In the genomic region with DNA sequence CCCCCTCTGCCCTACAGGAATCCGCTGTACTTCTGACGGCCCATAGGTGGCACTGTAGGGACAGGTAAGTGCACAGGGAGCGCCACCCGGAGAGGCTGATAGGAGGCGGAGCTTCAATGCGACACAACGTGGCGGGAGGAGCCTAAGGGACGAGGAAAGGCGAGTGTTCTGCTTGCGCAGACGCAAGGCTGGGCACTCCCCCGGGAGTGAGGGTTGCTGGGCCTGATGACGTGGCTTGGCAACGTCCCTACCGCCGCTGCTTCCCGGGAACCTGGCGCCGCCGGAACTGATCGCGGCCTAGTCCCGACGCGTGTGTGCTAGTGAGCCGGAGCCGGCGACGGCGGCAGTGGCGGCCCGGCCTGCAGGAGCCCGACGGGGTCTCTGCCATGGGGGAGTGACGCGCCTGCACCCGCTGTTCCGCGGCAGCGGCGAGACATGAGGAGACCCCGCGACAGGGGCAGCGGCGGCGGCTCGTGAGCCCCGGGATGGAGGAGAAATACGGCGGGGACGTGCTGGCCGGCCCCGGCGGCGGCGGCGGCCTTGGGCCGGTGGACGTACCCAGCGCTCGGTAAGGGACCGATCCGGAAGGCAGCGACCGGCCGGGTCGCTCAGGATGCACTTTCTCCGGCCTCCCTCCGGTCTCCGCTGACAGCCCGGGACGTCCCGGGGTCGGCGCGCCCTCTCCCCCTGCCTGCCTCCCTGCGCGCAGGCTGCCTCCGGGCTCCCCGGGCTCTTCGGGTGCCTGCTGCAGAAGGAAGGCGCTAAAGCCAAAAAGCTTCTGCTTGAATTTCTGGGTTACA, we compare ENCODE assay signal across 1 cellular context.
A peak's percentile ranks its signal among the peaks of the same experiment; 100 is the strongest.
TF ChIP-seq lines count a peak whose summit lies in the region.

A gene (plus strand): TSS at position 244 of the 800 bp plus-strand sequence. CDS start 242 bp downstream, at position 486.

TF ChIP-seq in GM12878, 131 proteins besides CTCF, POLR2A, EP300 and RAD21 (continued from another document and continues in another):
- TF ChIP-seq, protein P1, sequence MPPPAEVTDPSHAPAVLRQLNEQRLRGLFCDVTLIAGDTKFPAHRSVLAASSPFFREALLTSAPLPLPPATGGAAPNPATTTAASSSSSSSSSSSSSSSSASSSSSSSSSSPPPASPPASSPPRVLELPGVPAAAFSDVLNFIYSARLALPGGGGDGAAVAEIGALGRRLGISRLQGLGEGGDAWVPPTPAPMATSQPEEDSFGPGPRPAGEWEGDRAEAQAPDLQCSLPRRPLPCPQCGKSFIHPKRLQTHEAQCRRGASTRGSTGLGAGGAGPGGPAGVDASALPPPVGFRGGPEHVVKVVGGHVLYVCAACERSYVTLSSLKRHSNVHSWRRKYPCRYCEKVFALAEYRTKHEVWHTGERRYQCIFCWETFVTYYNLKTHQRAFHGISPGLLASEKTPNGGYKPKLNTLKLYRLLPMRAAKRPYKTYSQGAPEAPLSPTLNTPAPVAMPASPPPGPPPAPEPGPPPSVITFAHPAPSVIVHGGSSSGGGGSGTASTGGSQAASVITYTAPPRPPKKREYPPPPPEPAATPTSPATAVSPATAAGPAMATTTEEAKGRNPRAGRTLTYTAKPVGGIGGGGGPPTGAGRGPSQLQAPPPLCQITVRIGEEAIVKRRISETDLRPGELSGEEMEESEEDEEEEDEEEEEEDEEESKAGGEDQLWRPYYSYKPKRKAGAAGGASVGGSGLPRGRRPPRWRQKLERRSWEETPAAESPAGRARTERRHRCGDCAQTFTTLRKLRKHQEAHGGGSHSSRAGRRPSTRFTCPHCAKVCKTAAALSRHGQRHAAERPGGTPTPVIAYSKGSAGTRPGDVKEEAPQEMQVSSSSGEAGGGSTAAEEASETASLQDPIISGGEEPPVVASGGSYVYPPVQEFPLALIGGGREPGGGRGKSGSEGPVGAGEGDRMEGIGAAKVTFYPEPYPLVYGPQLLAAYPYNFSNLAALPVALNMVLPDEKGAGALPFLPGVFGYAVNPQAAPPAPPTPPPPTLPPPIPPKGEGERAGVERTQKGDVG (CRISPR knock-in tag; IDR thresholded peaks at IDR 0.05) = no peak
- TF ChIP-seq ZBED1 (IDR thresholded peaks at IDR 0.05; ENCODE audit: borderline replicate concordance) = no peak
- no peak for TF ChIP-seq ESRRA (IDR thresholded peaks at IDR 0.05; ENCODE audit: low read length)
- no peak for TF ChIP-seq SUPT20H (IDR thresholded peaks at IDR 0.05; ENCODE audit: borderline replicate concordance, control insufficient read depth, low read depth, low read length)
- TF ChIP-seq BHLHE40 (IDR thresholded peaks at IDR 0.05; ENCODE audit: borderline replicate concordance in 1 of 2, low read depth in 2 of 2, low read length in 1 of 2) = peak; percentile 44 to 72; a peak in 3 of 4 replicates
- no peak; the same call in 1 of the 2 replicates for TF ChIP-seq CBFB (IDR thresholded peaks at IDR 0.05; ENCODE audit: low read depth)
- TF ChIP-seq HCFC1 (IDR thresholded peaks at IDR 0.05; ENCODE audit: low read length) = peak; percentile 27; the same call in 1 of the 2 replicates
- TF ChIP-seq RELA (IDR thresholded peaks at IDR 0.05; ENCODE audit: borderline replicate concordance, partially characterized antibody) = peak; percentile 29
- TF ChIP-seq TAF1 (IDR thresholded peaks at IDR 0.05; ENCODE audit: borderline replicate concordance, low read depth, low read length) = peak; percentile 73; the same call in 1 of the 2 replicates
- TF ChIP-seq, protein P2, sequence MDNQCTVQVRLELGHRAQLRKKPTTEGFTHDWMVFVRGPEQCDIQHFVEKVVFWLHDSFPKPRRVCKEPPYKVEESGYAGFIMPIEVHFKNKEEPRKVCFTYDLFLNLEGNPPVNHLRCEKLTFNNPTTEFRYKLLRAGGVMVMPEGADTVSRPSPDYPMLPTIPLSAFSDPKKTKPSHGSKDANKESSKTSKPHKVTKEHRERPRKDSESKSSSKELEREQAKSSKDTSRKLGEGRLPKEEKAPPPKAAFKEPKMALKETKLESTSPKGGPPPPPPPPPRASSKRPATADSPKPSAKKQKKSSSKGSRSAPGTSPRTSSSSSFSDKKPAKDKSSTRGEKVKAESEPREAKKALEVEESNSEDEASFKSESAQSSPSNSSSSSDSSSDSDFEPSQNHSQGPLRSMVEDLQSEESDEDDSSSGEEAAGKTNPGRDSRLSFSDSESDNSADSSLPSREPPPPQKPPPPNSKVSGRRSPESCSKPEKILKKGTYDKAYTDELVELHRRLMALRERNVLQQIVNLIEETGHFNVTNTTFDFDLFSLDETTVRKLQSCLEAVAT (IDR thresholded peaks at IDR 0.05) = no peak
- TF ChIP-seq TCF7 (IDR thresholded peaks at IDR 0.05; ENCODE audit: borderline replicate concordance) = no peak
- TF ChIP-seq KLF5 (IDR thresholded peaks at IDR 0.05; ENCODE audit: partially characterized antibody) = no peak
- TF ChIP-seq, protein P3, sequence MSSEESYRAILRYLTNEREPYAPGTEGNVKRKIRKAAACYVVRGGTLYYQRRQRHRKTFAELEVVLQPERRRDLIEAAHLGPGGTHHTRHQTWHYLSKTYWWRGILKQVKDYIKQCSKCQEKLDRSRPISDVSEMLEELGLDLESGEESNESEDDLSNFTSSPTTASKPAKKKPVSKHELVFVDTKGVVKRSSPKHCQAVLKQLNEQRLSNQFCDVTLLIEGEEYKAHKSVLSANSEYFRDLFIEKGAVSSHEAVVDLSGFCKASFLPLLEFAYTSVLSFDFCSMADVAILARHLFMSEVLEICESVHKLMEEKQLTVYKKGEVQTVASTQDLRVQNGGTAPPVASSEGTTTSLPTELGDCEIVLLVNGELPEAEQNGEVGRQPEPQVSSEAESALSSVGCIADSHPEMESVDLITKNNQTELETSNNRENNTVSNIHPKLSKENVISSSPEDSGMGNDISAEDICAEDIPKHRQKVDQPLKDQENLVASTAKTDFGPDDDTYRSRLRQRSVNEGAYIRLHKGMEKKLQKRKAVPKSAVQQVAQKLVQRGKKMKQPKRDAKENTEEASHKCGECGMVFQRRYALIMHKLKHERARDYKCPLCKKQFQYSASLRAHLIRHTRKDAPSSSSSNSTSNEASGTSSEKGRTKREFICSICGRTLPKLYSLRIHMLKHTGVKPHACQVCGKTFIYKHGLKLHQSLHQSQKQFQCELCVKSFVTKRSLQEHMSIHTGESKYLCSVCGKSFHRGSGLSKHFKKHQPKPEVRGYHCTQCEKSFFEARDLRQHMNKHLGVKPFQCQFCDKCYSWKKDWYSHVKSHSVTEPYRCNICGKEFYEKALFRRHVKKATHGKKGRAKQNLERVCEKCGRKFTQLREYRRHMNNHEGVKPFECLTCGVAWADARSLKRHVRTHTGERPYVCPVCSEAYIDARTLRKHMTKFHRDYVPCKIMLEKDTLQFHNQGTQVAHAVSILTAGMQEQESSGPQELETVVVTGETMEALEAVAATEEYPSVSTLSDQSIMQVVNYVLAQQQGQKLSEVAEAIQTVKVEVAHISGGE (CRISPR knock-in tag; IDR thresholded peaks at IDR 0.05) = peak; percentile 39; the same call in 1 of the 2 replicates
- no peak; the same call in 1 of the 2 replicates for TF ChIP-seq ZNF217 (IDR thresholded peaks at IDR 0.05)
- no peak for TF ChIP-seq NFYA (IDR thresholded peaks at IDR 0.05; ENCODE audit: borderline replicate concordance, low read depth, low read length)
- TF ChIP-seq FOXK2 (IDR thresholded peaks at IDR 0.05) = no peak
- TF ChIP-seq FOXM1 (IDR thresholded peaks at IDR 0.05; ENCODE audit: low read depth, low read length) = no peak
- peak; percentile 88 for TF ChIP-seq POLR2AphosphoS5 (IDR thresholded peaks at IDR 0.05; ENCODE audit: low read length)
- TF ChIP-seq, protein P4, sequence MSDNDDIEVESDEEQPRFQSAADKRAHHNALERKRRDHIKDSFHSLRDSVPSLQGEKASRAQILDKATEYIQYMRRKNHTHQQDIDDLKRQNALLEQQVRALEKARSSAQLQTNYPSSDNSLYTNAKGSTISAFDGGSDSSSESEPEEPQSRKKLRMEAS (IDR thresholded peaks at IDR 0.05; ENCODE audit: low read depth, low read length) = peak; percentile 73; the same call in 1 of the 2 replicates
- TF ChIP-seq NR2C2 (IDR thresholded peaks at IDR 0.05; ENCODE audit: borderline replicate concordance, control insufficient read depth, insufficient read length, low read depth) = no peak
- TF ChIP-seq, protein P5, sequence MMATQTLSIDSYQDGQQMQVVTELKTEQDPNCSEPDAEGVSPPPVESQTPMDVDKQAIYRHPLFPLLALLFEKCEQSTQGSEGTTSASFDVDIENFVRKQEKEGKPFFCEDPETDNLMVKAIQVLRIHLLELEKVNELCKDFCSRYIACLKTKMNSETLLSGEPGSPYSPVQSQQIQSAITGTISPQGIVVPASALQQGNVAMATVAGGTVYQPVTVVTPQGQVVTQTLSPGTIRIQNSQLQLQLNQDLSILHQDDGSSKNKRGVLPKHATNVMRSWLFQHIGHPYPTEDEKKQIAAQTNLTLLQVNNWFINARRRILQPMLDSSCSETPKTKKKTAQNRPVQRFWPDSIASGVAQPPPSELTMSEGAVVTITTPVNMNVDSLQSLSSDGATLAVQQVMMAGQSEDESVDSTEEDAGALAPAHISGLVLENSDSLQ (IDR thresholded peaks at IDR 0.05) = peak; percentile 54; the same call in 1 of the 2 replicates
- 0 out of 2 replicates have a peak, but pooled peaks have one; percentile 84 for TF ChIP-seq POLR2AphosphoS2 (IDR thresholded peaks at IDR 0.05; ENCODE audit: low read depth, low read length)
- TF ChIP-seq PAX5 (IDR thresholded peaks at IDR 0.05; ENCODE audit: borderline replicate concordance, low read depth, low read length) = peak; percentile 16; the same call in 1 of the 2 replicates
- TF ChIP-seq, protein P6, sequence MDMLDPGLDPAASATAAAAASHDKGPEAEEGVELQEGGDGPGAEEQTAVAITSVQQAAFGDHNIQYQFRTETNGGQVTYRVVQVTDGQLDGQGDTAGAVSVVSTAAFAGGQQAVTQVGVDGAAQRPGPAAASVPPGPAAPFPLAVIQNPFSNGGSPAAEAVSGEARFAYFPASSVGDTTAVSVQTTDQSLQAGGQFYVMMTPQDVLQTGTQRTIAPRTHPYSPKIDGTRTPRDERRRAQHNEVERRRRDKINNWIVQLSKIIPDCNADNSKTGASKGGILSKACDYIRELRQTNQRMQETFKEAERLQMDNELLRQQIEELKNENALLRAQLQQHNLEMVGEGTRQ (IDR thresholded peaks at IDR 0.05; ENCODE audit: borderline replicate concordance, low read depth, low read length) = no peak
- no peak for TF ChIP-seq NR2C1 (IDR thresholded peaks at IDR 0.05)
- peak; percentile 95 for TF ChIP-seq MXI1 (IDR thresholded peaks at IDR 0.05; ENCODE audit: low read depth, low read length)
- no peak for TF ChIP-seq RUNX3 (IDR thresholded peaks at IDR 0.05; ENCODE audit: low read length)
- TF ChIP-seq BMI1 (IDR thresholded peaks at IDR 0.05; ENCODE audit: borderline replicate concordance) = no peak
- peak; percentile 98 for TF ChIP-seq NRF1 (conservative IDR thresholded peaks at IDR 0.05; ENCODE audit: low read depth, low read length)
- TF ChIP-seq TBL1XR1 (IDR thresholded peaks at IDR 0.05; ENCODE audit: low read depth, low read length) = 0 out of 2 replicates have a peak, but pooled peaks have one; percentile 14
- TF ChIP-seq, protein P7, sequence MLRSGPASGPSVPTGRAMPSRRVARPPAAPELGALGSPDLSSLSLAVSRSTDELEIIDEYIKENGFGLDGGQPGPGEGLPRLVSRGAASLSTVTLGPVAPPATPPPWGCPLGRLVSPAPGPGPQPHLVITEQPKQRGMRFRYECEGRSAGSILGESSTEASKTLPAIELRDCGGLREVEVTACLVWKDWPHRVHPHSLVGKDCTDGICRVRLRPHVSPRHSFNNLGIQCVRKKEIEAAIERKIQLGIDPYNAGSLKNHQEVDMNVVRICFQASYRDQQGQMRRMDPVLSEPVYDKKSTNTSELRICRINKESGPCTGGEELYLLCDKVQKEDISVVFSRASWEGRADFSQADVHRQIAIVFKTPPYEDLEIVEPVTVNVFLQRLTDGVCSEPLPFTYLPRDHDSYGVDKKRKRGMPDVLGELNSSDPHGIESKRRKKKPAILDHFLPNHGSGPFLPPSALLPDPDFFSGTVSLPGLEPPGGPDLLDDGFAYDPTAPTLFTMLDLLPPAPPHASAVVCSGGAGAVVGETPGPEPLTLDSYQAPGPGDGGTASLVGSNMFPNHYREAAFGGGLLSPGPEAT (IDR thresholded peaks at IDR 0.05; ENCODE audit: low read depth) = peak; percentile 48; the same call in 1 of the 2 replicates
- TF ChIP-seq JUND (IDR thresholded peaks at IDR 0.05; ENCODE audit: low read depth, low read length) = no peak
- peak; percentile 53; the same call in 1 of the 2 replicates for TF ChIP-seq IRF4 (IDR thresholded peaks at IDR 0.05; ENCODE audit: low read depth, low read length)
- TF ChIP-seq CBX5 (IDR thresholded peaks at IDR 0.05; ENCODE audit: low read depth) = no peak
- TF ChIP-seq HDGF (IDR thresholded peaks at IDR 0.05) = peak; percentile 92
- TF ChIP-seq ZNF24 (IDR thresholded peaks at IDR 0.05) = no peak
- TF ChIP-seq EZH2 (IDR thresholded peaks at IDR 0.05; ENCODE audit: borderline replicate concordance, control insufficient read depth, low read depth, low read length) = no peak
- TF ChIP-seq WRNIP1 (IDR thresholded peaks at IDR 0.05; ENCODE audit: borderline replicate concordance, low read depth, low read length) = no peak
- peak; percentile 86 for TF ChIP-seq DPF2 (IDR thresholded peaks at IDR 0.05)
- peak; percentile 88 for TF ChIP-seq LARP7 (IDR thresholded peaks at IDR 0.05)
- TF ChIP-seq SRF (IDR thresholded peaks at IDR 0.05; ENCODE audit: low read depth in 2 of 2, low read length in 2 of 2) = peak in 1 of 2 experiments; percentile 9; a peak in 1 of 4 replicates
- peak; percentile 66 to 85; a peak in 3 of 4 replicates for TF ChIP-seq IKZF2 (IDR thresholded peaks at IDR 0.05)
- TF ChIP-seq TCF12 (IDR thresholded peaks at IDR 0.05; ENCODE audit: low read depth, low read length) = no peak
- TF ChIP-seq NBN (IDR thresholded peaks at IDR 0.05) = peak; percentile 81; the same call in 1 of the 2 replicates
- TF ChIP-seq, protein P8, sequence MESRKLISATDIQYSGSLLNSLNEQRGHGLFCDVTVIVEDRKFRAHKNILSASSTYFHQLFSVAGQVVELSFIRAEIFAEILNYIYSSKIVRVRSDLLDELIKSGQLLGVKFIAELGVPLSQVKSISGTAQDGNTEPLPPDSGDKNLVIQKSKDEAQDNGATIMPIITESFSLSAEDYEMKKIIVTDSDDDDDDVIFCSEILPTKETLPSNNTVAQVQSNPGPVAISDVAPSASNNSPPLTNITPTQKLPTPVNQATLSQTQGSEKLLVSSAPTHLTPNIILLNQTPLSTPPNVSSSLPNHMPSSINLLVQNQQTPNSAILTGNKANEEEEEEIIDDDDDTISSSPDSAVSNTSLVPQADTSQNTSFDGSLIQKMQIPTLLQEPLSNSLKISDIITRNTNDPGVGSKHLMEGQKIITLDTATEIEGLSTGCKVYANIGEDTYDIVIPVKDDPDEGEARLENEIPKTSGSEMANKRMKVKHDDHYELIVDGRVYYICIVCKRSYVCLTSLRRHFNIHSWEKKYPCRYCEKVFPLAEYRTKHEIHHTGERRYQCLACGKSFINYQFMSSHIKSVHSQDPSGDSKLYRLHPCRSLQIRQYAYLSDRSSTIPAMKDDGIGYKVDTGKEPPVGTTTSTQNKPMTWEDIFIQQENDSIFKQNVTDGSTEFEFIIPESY (IDR thresholded peaks at IDR 0.05) = no peak
- 0 out of 2 replicates have a peak, but pooled peaks have one; percentile 40 for TF ChIP-seq SMAD5 (IDR thresholded peaks at IDR 0.05; ENCODE audit: low read depth)
